1 cellular context compared by ENCODE assay signal in the genomic region with DNA sequence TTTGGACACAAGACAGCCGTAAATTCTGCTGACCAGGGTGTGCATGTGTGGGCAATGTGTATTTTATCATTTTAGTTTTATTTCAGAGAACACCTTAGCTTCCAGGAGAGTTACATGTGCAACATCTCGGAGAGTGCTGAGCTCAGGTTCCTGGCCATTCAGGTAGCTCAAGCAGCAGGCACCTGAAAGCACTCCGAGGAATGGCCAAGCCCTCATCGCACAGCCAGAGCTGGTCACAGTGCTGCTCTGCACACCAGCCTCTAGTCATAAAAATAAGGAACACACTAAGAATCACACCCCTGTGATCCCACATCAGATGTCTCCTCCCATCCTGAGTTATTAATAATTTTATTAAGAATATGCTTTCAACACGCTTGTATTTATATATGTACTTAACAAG.
TF ChIP-seq lines count a peak whose summit lies in the region.

No MANE protein-coding gene starts in this region.

TF ChIP-seq in HepG2, 621 proteins besides CTCF, POLR2A, EP300 and RAD21:
- no peak for TF ChIP-seq SPEN (CRISPR knock-in tag; IDR thresholded peaks at IDR 0.05; ENCODE audit: low read depth)
- no peak for TF ChIP-seq SIN3B (IDR thresholded peaks at IDR 0.05; ENCODE audit: low read length)
- TF ChIP-seq, protein P1, sequence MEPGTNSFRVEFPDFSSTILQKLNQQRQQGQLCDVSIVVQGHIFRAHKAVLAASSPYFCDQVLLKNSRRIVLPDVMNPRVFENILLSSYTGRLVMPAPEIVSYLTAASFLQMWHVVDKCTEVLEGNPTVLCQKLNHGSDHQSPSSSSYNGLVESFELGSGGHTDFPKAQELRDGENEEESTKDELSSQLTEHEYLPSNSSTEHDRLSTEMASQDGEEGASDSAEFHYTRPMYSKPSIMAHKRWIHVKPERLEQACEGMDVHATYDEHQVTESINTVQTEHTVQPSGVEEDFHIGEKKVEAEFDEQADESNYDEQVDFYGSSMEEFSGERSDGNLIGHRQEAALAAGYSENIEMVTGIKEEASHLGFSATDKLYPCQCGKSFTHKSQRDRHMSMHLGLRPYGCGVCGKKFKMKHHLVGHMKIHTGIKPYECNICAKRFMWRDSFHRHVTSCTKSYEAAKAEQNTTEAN (CRISPR knock-in tag; conservative IDR thresholded peaks at IDR 0.05): no peak
- no peak for TF ChIP-seq FIP1L1 (IDR thresholded peaks at IDR 0.05; ENCODE audit: borderline replicate concordance, insufficient read depth, low read depth, low read length)
- TF ChIP-seq MTF2 (CRISPR knock-in tag; IDR thresholded peaks at IDR 0.05; ENCODE audit: borderline replicate concordance): no peak
- TF ChIP-seq ZNF460 (CRISPR knock-in tag; IDR thresholded peaks at IDR 0.05; ENCODE audit: borderline replicate concordance): no peak
TF ChIP-seq in HepG2: peak in this region for 0.
